17 cellular contexts compared by ENCODE assay signal in genomic region chr1:7538033-7538432, GRCh38.
DNase-seq lines count a peak whose midpoint lies in the region; ATAC-seq, FAIRE-seq and TF ChIP-seq lines count a peak whose summit lies in the region.
"Had no signal": no experiment of that assay in that cellular context is flagged by ENCODE, and none has a peak within 500 bp of the region (broad histone marks: within the 10 kb centered on the region; RNA-seq: fewer than 3 reads in every experiment).

No MANE protein-coding gene starts in this region.

- H3K79me2 ChIP-seq in GM23338 (replicated peaks; ENCODE audit: insufficient read depth): no peaks in the 10 kb centered on the region
- H3K79me2 ChIP-seq: hepatocyte had no signal

- no peaks in the 10 kb centered on the region; the same call in 1 of the 2 replicates for H3K27me3 ChIP-seq in GM23338 (ENCODE audit: insufficient read depth)
- H3K27me3 ChIP-seq: hepatocyte, pancreas had no signal

- peaks cover 56% of the 10 kb centered on the region for H3K4me1 Mint-ChIP-seq in GM23338
- peaks cover 31% of the 10 kb centered on the region for H3K4me1 Mint-ChIP-seq in glutamatergic neuron (ENCODE audit: low read depth, unreplicated experiment)
- H3K4me1 Mint-ChIP-seq: IgD-negative memory B cell had no signal

- no peaks in the 10 kb centered on the region for H4K20me1 ChIP-seq in GM23338 (replicated peaks; ENCODE audit: insufficient read depth)

- H3K27ac Mint-ChIP-seq in GM23338 (peak overlapping the region; percentile 68; the same call in 1 of the 2 replicates), glutamatergic neuron (ENCODE audit: unreplicated experiment) (peak overlapping the region; percentile 84)
- H3K27ac Mint-ChIP-seq: IgD-negative memory B cell; stimulated activated naive CD8-positive, alpha-beta T cell treated with anti-CD3 and anti-CD28 coated beads, Interleukin-15, Interleukin-2, amounts not matched to agents 100 ng/mL and 50 ng/mL, for 24 hours had no signal

- H3K4me3 Mint-ChIP-seq in GM23338 (no peak overlapping the region), glutamatergic neuron (ENCODE audit: unreplicated experiment) (no peak overlapping the region)
- H3K4me3 Mint-ChIP-seq: stimulated activated naive CD8-positive, alpha-beta T cell treated with anti-CD3 and anti-CD28 coated beads, Interleukin-15, Interleukin-2, amounts not matched to agents 100 ng/mL and 50 ng/mL, for 24 hours had no signal

- no peaks in the 10 kb centered on the region for H3K36me3 ChIP-seq in GM23338 (ENCODE audit: insufficient read depth)
- H3K36me3 ChIP-seq: pancreas had no signal

- H3K27me3 Mint-ChIP-seq in GM23338 (ENCODE audit: insufficient read depth, low read depth, poor library complexity): peaks cover 22% of the 10 kb centered on the region
- peaks cover 5% of the 10 kb centered on the region for H3K27me3 Mint-ChIP-seq in glutamatergic neuron (ENCODE audit: unreplicated experiment)

- TF ChIP-seq CTCF in GM23338 (conservative IDR thresholded peaks at IDR 0.05; ENCODE audit: low read depth in 2 of 2) (no peak), glutamatergic neuron (IDR thresholded peaks at IDR 0.05; ENCODE audit: partially characterized antibody, unreplicated experiment) (no peak)

- no peaks in the 10 kb centered on the region for H3F3A ChIP-seq in GM23338 (replicated peaks; ENCODE audit: low read depth)

- H3K36me3 Mint-ChIP-seq in GM23338 (ENCODE audit: low read depth) (no peaks in the 10 kb centered on the region), glutamatergic neuron (ENCODE audit: unreplicated experiment) (no peaks in the 10 kb centered on the region)
- H3K36me3 Mint-ChIP-seq: CD14-positive monocyte, IgD-negative memory B cell had no signal

- H3K4me3 ChIP-seq in GM23338: no peak overlapping the region
- H3K4me3 ChIP-seq: hepatocyte, lung, pancreas had no signal

- no peak for FAIRE-seq in H54 (lab: Jason Lieb, UNC)
- FAIRE-seq: pancreas had no signal

- 0 out of 2 replicates have a peak overlapping the region, but pooled peaks have one; percentile 8 for H3K4me2 ChIP-seq in GM23338
- H3K4me2 ChIP-seq: hepatocyte had no signal

- peaks cover 42% of the 10 kb centered on the region for H3K4me1 ChIP-seq in GM23338 (ENCODE audit: insufficient read depth)
- H3K4me1 ChIP-seq: pancreas had no signal

- no peak for ATAC-seq in GM23338
- ATAC-seq: pancreas had no signal

- H3K9me2 ChIP-seq in GM23338 (ENCODE audit: insufficient read depth): no peaks in the 10 kb centered on the region

- peak overlapping the region; percentile 25; the same call in 1 of the 2 replicates for H2AFZ ChIP-seq in GM23338
- H2AFZ ChIP-seq: hepatocyte had no signal

- DNase-seq in AG08396 (ENCODE audit: low spot score): peak; percentile 53
- DNase-seq in GM23338 (ENCODE audit: low spot score): no peak
- peak; percentile 54 to 58 for DNase-seq in SHP77 (lab: John Stamatoyannopoulos, UW)
- DNase-seq in glutamatergic neuron: peak; percentile 30
- DNase-seq in DMS153 treated with DMSO at 0.1 percent for 48 hours (lab: John Stamatoyannopoulos, UW; ENCODE audit: unreplicated experiment): no peak
- no peak for DNase-seq in 8988T
- DNase-seq in H54 (ENCODE audit: insufficient read length, low spot score): no peak
- no peak for DNase-seq in stimulated activated CD8-positive, alpha-beta memory T cell treated with anti-CD3 and anti-CD28 coated beads, Interleukin-4, amount 100 ng/mL, for 48 hours
- DNase-seq: effector CD4-positive, alpha-beta T cell; NCI-H2029; RPMI8226 had no signal

- no peak overlapping the region for H3K27ac ChIP-seq in GM23338 (ENCODE audit: low read depth)
- H3K27ac ChIP-seq: hepatocyte, pancreas had no signal

- TF ChIP-seq POLR2A in H54 (IDR thresholded peaks at IDR 0.05; ENCODE audit: low read depth, low read length): no peak

- H3K9me3 Mint-ChIP-seq in GM23338: no peaks in the 10 kb centered on the region
- peaks cover 4% of the 10 kb centered on the region for H3K9me3 Mint-ChIP-seq in glutamatergic neuron (ENCODE audit: unreplicated experiment)
- H3K9me3 Mint-ChIP-seq: CD14-positive monocyte; IgD-negative memory B cell; stimulated activated naive CD8-positive, alpha-beta T cell treated with anti-CD3 and anti-CD28 coated beads, Interleukin-15, Interleukin-2, amounts not matched to agents 100 ng/mL and 50 ng/mL, for 24 hours had no signal

TF ChIP-seq in GM23338, 12 proteins besides CTCF, POLR2A, EP300 and RAD21:
- no peak for TF ChIP-seq POLR2AphosphoS5 (IDR thresholded peaks at IDR 0.05; ENCODE audit: low read depth)

Comparison
In these comparisons a context has a peak if more than half of its experiments do, and no peak if none do; other contexts are left out.
1. DNase-seq: peak in AG08396 (single experiment), SHP77 (2 of 2) and glutamatergic neuron (single experiment); none in GM23338 (single experiment), DMS153 treated with DMSO at 0.1 percent for 48 hours (single experiment), 8988T (single experiment), H54 (single experiment) and stimulated activated CD8-positive, alpha-beta memory T cell treated with anti-CD3 and anti-CD28 coated beads, Interleukin-4, amount 100 ng/mL, for 48 hours (single experiment).